10 cellular contexts compared by ENCODE assay signal in the genomic region with DNA sequence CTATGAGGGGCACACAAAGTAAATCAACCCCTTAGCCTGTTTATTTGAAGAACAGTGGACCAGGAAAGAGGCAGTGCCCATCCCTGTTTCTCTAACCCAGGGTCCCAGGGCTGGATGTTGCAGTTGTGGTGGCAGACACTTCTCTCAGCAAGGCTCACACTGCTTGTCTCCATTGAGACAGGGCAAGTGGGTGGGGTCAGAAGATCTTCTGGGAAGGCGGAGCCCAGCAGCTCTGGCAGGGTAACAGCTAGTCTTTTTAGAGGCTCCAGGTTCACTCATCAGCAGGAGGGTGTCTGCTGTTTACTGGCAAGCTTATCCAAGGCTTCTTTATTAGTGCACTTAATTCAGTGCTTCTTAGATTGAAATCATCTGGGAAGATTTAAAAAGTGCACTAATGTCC.
A peak's percentile ranks its signal among the peaks of the same experiment; 100 is the strongest.
DNase-seq lines count a peak whose midpoint lies in the region.
"Had no signal": no experiment of that assay in that cellular context is flagged by ENCODE, and none has a peak within 500 bp of the region (broad histone marks: within the 10 kb centered on the region; RNA-seq: fewer than 3 reads in every experiment).

No MANE protein-coding gene starts in this region.

- DNase-seq in NCI-H82 (lab: John Stamatoyannopoulos, UW) = peak; percentile 13
- no peak for DNase-seq in NCI-H82 treated with DMSO at 0.1 percent for 48 hours (lab: John Stamatoyannopoulos, UW; ENCODE audit: unreplicated experiment)
- DNase-seq in stimulated activated CD4-positive, alpha-beta T cell treated with anti-CD3 and anti-CD28 coated beads, Interleukin-15, amount 100 ng/mL, for 24 hours = peak; percentile 11
- no peak for DNase-seq in stimulated activated CD4-positive, alpha-beta T cell treated with anti-CD3 and anti-CD28 coated beads, Interleukin-1b, Interleukin-23, amount 100 ng/mL, for 48 hours
- DNase-seq in iPS-NIHi11 (ENCODE audit: low spot score) = peak; percentile 5
- DNase-seq in NCI-H2107 treated with DMSO at 0.1 percent for 48 hours (lab: John Stamatoyannopoulos, UW; ENCODE audit: unreplicated experiment) = no peak
- no peak for DNase-seq in dedifferentiated amniotic fluid mesenchymal stem cell (ENCODE audit: extremely low spot score)
- DNase-seq: AML-193; CD4-positive, alpha-beta T cell; HCEC 1CT had no signal

Comparison
In these comparisons a context has a peak if more than half of its experiments do, and no peak if none do; other contexts are left out.
1. DNase-seq: peak in NCI-H82 (single experiment), stimulated activated CD4-positive, alpha-beta T cell treated with anti-CD3 and anti-CD28 coated beads, Interleukin-15, amount 100 ng/mL, for 24 hours (single experiment) and iPS-NIHi11 (single experiment); none in NCI-H82 treated with DMSO at 0.1 percent for 48 hours (single experiment), stimulated activated CD4-positive, alpha-beta T cell treated with anti-CD3 and anti-CD28 coated beads, Interleukin-1b, Interleukin-23, amount 100 ng/mL, for 48 hours (single experiment), NCI-H2107 treated with DMSO at 0.1 percent for 48 hours (single experiment) and dedifferentiated amniotic fluid mesenchymal stem cell (single experiment).